Comparison of ENCODE assay signal across 8 cellular contexts in the genomic region with DNA sequence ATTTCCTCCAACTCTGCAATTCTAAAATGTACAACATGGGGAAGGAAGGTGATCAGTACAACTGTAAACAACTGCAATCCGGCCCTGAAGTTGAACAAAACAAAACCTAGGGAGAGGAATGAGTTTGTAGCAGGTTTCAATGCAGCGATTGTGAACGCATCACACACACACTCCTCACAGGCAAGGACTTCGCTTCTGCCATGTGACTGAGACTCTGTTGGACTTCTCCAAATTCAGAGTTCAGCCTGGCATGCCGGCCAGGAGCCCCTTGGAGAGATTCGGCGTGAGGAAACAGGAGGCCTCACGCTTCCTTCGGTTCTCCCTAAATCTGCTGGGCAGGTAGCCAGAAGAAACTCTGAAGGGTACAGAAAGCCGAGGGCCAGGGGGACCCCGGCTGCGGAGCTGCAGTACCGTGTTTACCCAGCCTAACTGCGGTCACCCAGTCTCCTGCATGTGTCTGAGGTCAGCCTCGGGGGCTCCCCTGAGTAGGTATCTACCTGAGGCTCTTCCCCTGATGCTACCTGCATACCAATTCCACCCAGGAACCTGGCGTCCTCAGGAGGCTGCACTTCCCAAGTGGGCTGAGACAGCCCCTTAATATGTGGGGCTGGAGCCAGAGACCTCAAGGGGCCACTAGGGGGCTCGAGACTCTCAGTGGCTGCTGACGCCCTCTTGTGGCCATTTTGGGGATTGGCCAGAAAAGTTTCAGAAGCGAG. TPM values are rescaled to one million over a fixed set of nuclear protein-coding genes. Genes with fewer than 3 reads are reported as not detected.
DNase-seq lines count a peak whose midpoint lies in the region; ATAC-seq, FAIRE-seq and TF ChIP-seq lines count a peak whose summit lies in the region.

No MANE protein-coding gene starts in this region.

- peak; percentile 83 for DNase-seq in GM12891 (ENCODE audit: insufficient read length, low spot score)
- peak; percentile 98 for DNase-seq in HT-29 (ENCODE audit: low spot score)
- peak; percentile 70 for DNase-seq in NOMO-1 treated with dmso at 0.1 percent for 144 hours (lab: John Stamatoyannopoulos, UW; ENCODE audit: unreplicated experiment)
- DNase-seq in activated CD8-positive, alpha-beta memory T cell treated with anti-CD3 and anti-CD28 coated beads for 4 hours (ENCODE audit: low read depth in 2 of 2): peak; percentile 76 to 78
- DNase-seq in endodermal cell: peak; percentile 97
- DNase-seq in stimulated activated CD8-positive, alpha-beta memory T cell treated with anti-CD3 and anti-CD28 coated beads, Interleukin-2, amount 100 ng/mL, for 1 hour (ENCODE audit: low read depth in 2 of 2): peak; percentile 80

- no peak overlapping the region for H3K27ac ChIP-seq in endodermal cell (ENCODE audit: low read depth, low read length)

- no peak overlapping the region for H3K4me3 Mint-ChIP-seq in endodermal cell

- WGBS in endodermal cell (ENCODE audit: insufficient coverage in 1 of 2, insufficient read length in 1 of 2), 2 experiments: 59 to 69% methylated on average over 13 to 19 of the region's 19 CpGs

- peak overlapping the region; percentile 32 for H3K27ac Mint-ChIP-seq in endodermal cell

- peak; percentile 64 for FAIRE-seq in GM12891 (lab: Jason Lieb, UNC)

- H3K36me3 Mint-ChIP-seq in endodermal cell (ENCODE audit: low read depth): no peaks in the 10 kb centered on the region

- H3K27me3 Mint-ChIP-seq in endodermal cell (ENCODE audit: insufficient read depth): no peaks in the 10 kb centered on the region

- H3K27me3 ChIP-seq in endodermal cell (ENCODE audit: control insufficient read depth, insufficient read depth, low read length, poor library complexity, severe bottlenecking) (no peaks in the 10 kb centered on the region), mononuclear cell (ENCODE audit: insufficient read depth, low read length) (no peaks in the 10 kb centered on the region)

- H3K4me1 Mint-ChIP-seq in endodermal cell: peaks cover 43% of the 10 kb centered on the region

- H3K36me3 ChIP-seq in endodermal cell (ENCODE audit: control insufficient read depth, insufficient read depth, low read length): no peaks in the 10 kb centered on the region

- no peaks in the 10 kb centered on the region for H3K9me3 Mint-ChIP-seq in endodermal cell

- peak; percentile 100 for TF ChIP-seq CTCF in endodermal cell (conservative IDR thresholded peaks at IDR 0.05)

- H3K4me3 ChIP-seq in endodermal cell (ENCODE audit: low read length): no peak overlapping the region
- H3K4me3 ChIP-seq in mononuclear cell (ENCODE audit: low read length): peak overlapping the region; percentile 22

- H3K4me1 ChIP-seq in endodermal cell (ENCODE audit: control insufficient read depth, insufficient read depth, low read length): peaks cover 12% of the 10 kb centered on the region
- H3K4me1 ChIP-seq in mononuclear cell (ENCODE audit: insufficient read depth, low read length): peaks cover 44% of the 10 kb centered on the region

- ATAC-seq in HG03139 (IDR thresholded peaks at IDR 0.05; ENCODE audit: unreplicated experiment): no peak

- TF ChIP-seq POLR2A in GM12891 (IDR thresholded peaks at IDR 0.05; ENCODE audit: low read depth, low read length): no peak

- no peak overlapping the region for H3K9ac ChIP-seq in endodermal cell (ENCODE audit: extremely low read depth, low read length, poor library complexity, severe bottlenecking)

- H3K9me3 ChIP-seq in endodermal cell (ENCODE audit: control insufficient read depth, low read length) (no peaks in the 10 kb centered on the region), mononuclear cell (ENCODE audit: low read depth, low read length) (no peaks in the 10 kb centered on the region)

TF ChIP-seq in GM12891, 5 proteins besides CTCF, POLR2A, EP300 and RAD21:
- TF ChIP-seq POU2F2 (IDR thresholded peaks at IDR 0.05; ENCODE audit: low read depth, low read length) (0 out of 2 replicates have a peak, but pooled peaks have one; percentile 17), PAX5 (IDR thresholded peaks at IDR 0.05; ENCODE audit: insufficient read depth, low read length, severe bottlenecking) (no peak)
TF ChIP-seq in GM12891: peak in this region for 1.

RNA-seq across cellular contexts. Expression of a gene that starts 2.9 kb away (rescaled TPM):
- polyA plus RNA-seq in GM12891 (2012; ENCODE audit: low read depth, missing spikeins): 0.62 TPM
- 49.4 and 50.4 TPM in 2 replicates for total RNA-seq in HT-29 (2014; rRNA removed; shearing (Covaris generic))
- total RNA-seq in endodermal cell: not detected
- polyA plus RNA-seq in endodermal cell (2013, experiment 1 of 2): 0.50 TPM
- 0.12 TPM for polyA plus RNA-seq in endodermal cell (2013, experiment 2 of 2)
- total RNA-seq in mononuclear cell: 0.10 TPM

RNA-seq across cellular contexts. Expression of a gene that starts 4.5 kb away (rescaled TPM):
- 24.9 TPM for polyA plus RNA-seq in GM12891 (2012; ENCODE audit: low read depth, missing spikeins)
- total RNA-seq in HT-29 (2014; rRNA removed; shearing (Covaris generic)): 152 and 162 TPM in 2 replicates
- 100 to 1,000 TPM; 143 to 183 TPM for total RNA-seq in endodermal cell
- polyA plus RNA-seq in endodermal cell (2013, experiment 1 of 2): 122 TPM
- polyA plus RNA-seq in endodermal cell (2013, experiment 2 of 2): 109 TPM
- total RNA-seq in mononuclear cell: 84.8 TPM

RNA-seq across cellular contexts. Expression of a gene that starts 27.5 kb away (rescaled TPM):
- 4.9 TPM for polyA plus RNA-seq in GM12891 (2012; ENCODE audit: low read depth, missing spikeins)
- total RNA-seq in HT-29 (2014; rRNA removed; shearing (Covaris generic)): 19.5 and 19.8 TPM in 2 replicates
- 10 to 100 TPM in 1 of 2 donors, 1 to 10 TPM in 1; 8.6 to 10.8 TPM for total RNA-seq in endodermal cell
- 17.8 TPM for polyA plus RNA-seq in endodermal cell (2013, experiment 1 of 2)
- 15.8 TPM for polyA plus RNA-seq in endodermal cell (2013, experiment 2 of 2)
- 14.4 TPM for total RNA-seq in mononuclear cell

RNA-seq across cellular contexts. Expression of a gene that starts 29.1 kb away (rescaled TPM):
- polyA plus RNA-seq in GM12891 (2012; ENCODE audit: low read depth, missing spikeins): 7.0 TPM
- total RNA-seq in HT-29 (2014; rRNA removed; shearing (Covaris generic)): 9.3 and 15.4 TPM in 2 replicates
- total RNA-seq in endodermal cell (10 to 100 TPM; 23.8 to 29.3 TPM), mononuclear cell (18.2 TPM)
- polyA plus RNA-seq in endodermal cell (2013, experiment 1 of 2): 25.6 TPM
- 22.5 TPM for polyA plus RNA-seq in endodermal cell (2013, experiment 2 of 2)

RNA-seq across cellular contexts. Expression of a gene that starts 53.0 kb away (rescaled TPM):
- 21.5 TPM for polyA plus RNA-seq in GM12891 (2012; ENCODE audit: low read depth, missing spikeins)
- total RNA-seq in HT-29 (2014; rRNA removed; shearing (Covaris generic)): 23.6 and 29.2 TPM in 2 replicates
- 10 to 100 TPM; 68.6 to 73.5 TPM for total RNA-seq in endodermal cell
- polyA plus RNA-seq in endodermal cell (2013, experiment 1 of 2): 54.5 TPM
- polyA plus RNA-seq in endodermal cell (2013, experiment 2 of 2): 48.1 TPM
- total RNA-seq in mononuclear cell: 47.3 TPM

Comparison
In these comparisons a context has a peak if more than half of its experiments do, and no peak if none do; other contexts are left out.
1. RNA of a gene that starts 2.9 kb away (total RNA-seq): 49.4 to 50.4 TPM in HT-29; 0.10 TPM in mononuclear cell (single experiment) and not detected in endodermal cell; every median in the first group is over 10 times any median in the second.
2. Peak in every context shown above with its lines, with median percentiles within 50 percentile points of each other: DNase-seq.